Comparison of ENCODE assay signal across 17 cellular contexts in genomic region chr7:112987171-112987570, GRCh38.
A peak's percentile ranks its signal among the peaks of the same experiment; 100 is the strongest.
DNase-seq lines count a peak whose midpoint lies in the region; ATAC-seq and TF ChIP-seq lines count a peak whose summit lies in the region.
"Had no signal": no experiment of that assay in that cellular context is flagged by ENCODE, and none has a peak within 500 bp of the region (broad histone marks: within the 10 kb centered on the region; RNA-seq: fewer than 3 reads in every experiment).

No MANE protein-coding gene starts in this region.

- H3K9me3 Mint-ChIP-seq in WTC11: no peaks in the 10 kb centered on the region
- H3K9me3 Mint-ChIP-seq: GM23338 had no signal

- peak overlapping the region; percentile 83; the same call in 1 of the 2 replicates for H3K27ac Mint-ChIP-seq in WTC11
- H3K27ac Mint-ChIP-seq: CD14-positive monocyte, GM23338 had no signal

- H3K4me1 Mint-ChIP-seq in WTC11: peaks cover 22% of the 10 kb centered on the region
- H3K4me1 Mint-ChIP-seq: CD14-positive monocyte had no signal

- CTCF ChIA-PET in WTC11 (lab: Charles Lee): interaction anchor here (1.1 kb wide), 1 partner anchor 118 kb away, joined by 4 read pairs; no protein-coding TSS in a partner anchor

- no peak overlapping the region for H3K4me3 ChIP-seq in right atrium auricular region
- H3K4me3 ChIP-seq: GM23338 had no signal

- peaks cover 15% of the 10 kb centered on the region for H3K36me3 ChIP-seq in right atrium auricular region

- H3K27ac ChIP-seq in right atrium auricular region: peak overlapping the region; percentile 7 to 90
- H3K27ac ChIP-seq: RWPE1 had no signal

- ATAC-seq in Right ventricle myocardium inferior (no peak), WTC11 (no peak)
- ATAC-seq: GM23338, PC-3 had no signal

- no peak for DNase-seq in right atrium auricular region (ENCODE audit: low spot score)
- DNase-seq in Right ventricle myocardium inferior (ENCODE audit: missing footprints): no peak
- DNase-seq in WTC11 (ENCODE audit: low spot score): no peak
- peak; percentile 21 for DNase-seq in myocyte (ENCODE audit: low read depth)
- DNase-seq in NCI-H1436 treated with DMSO at 0.1 percent for 48 hours (lab: John Stamatoyannopoulos, UW): no peak
- DNase-seq in activated T-cell treated with anti-CD3 and anti-CD28 coated beads for 4 hours: no peak
- DNase-seq in NCI-H226: no peak
- no peak for DNase-seq in SKM-1 (lab: John Stamatoyannopoulos, UW; ENCODE audit: unreplicated experiment)
- DNase-seq: COR-L47, Karpas-422, NCI-H187 treated with DMSO at 0.1 percent for 48 hours, NCI-H446 treated with DMSO at 0.1 percent for 48 hours, NCI-H774, PC-3 had no signal

- H3K36me3 Mint-ChIP-seq in WTC11: no peaks in the 10 kb centered on the region
- H3K36me3 Mint-ChIP-seq: CD14-positive monocyte had no signal

- no peaks in the 10 kb centered on the region for H3K9me3 ChIP-seq in right atrium auricular region

- intact Hi-C loops in Right ventricle myocardium inferior (cut with DNase I): no loop called here

- H3K27me3 ChIP-seq in right atrium auricular region: no peaks in the 10 kb centered on the region

- H3K27me3 Mint-ChIP-seq in WTC11 (ENCODE audit: low read depth): no peaks in the 10 kb centered on the region

- no peak overlapping the region for H3K4me3 Mint-ChIP-seq in WTC11
- H3K4me3 Mint-ChIP-seq: CD14-positive monocyte, GM23338 had no signal

- TF ChIP-seq CTCF in right atrium auricular region (IDR thresholded peaks at IDR 0.05) (no peak), WTC11 (IDR thresholded peaks at IDR 0.05) (no peak)

- POLR2A ChIA-PET in WTC11 (lab: Charles Lee): no interaction called here

- peaks cover 0 to 19% of the 10 kb centered on the region in 2 donors for H3K4me1 ChIP-seq in right atrium auricular region

TF ChIP-seq in WTC11, 78 proteins besides CTCF, POLR2A, EP300 and RAD21:
- TF ChIP-seq GTF2I (CRISPR knock-in tag; conservative IDR thresholded peaks at IDR 0.05) (no peak), FOXK1 (CRISPR knock-in tag; IDR thresholded peaks at IDR 0.05) (no peak), CREM (CRISPR knock-in tag; IDR thresholded peaks at IDR 0.05) (no peak), GABPB1 (CRISPR knock-in tag; IDR thresholded peaks at IDR 0.05) (no peak), CDX4 (CRISPR knock-in tag; IDR thresholded peaks at IDR 0.05; ENCODE audit: borderline replicate concordance) (no peak), NFYB (CRISPR knock-in tag; conservative IDR thresholded peaks at IDR 0.05; ENCODE audit: low read depth) (no peak), NR1H2 (CRISPR knock-in tag; IDR thresholded peaks at IDR 0.05) (no peak)
- TF ChIP-seq, protein P1, sequence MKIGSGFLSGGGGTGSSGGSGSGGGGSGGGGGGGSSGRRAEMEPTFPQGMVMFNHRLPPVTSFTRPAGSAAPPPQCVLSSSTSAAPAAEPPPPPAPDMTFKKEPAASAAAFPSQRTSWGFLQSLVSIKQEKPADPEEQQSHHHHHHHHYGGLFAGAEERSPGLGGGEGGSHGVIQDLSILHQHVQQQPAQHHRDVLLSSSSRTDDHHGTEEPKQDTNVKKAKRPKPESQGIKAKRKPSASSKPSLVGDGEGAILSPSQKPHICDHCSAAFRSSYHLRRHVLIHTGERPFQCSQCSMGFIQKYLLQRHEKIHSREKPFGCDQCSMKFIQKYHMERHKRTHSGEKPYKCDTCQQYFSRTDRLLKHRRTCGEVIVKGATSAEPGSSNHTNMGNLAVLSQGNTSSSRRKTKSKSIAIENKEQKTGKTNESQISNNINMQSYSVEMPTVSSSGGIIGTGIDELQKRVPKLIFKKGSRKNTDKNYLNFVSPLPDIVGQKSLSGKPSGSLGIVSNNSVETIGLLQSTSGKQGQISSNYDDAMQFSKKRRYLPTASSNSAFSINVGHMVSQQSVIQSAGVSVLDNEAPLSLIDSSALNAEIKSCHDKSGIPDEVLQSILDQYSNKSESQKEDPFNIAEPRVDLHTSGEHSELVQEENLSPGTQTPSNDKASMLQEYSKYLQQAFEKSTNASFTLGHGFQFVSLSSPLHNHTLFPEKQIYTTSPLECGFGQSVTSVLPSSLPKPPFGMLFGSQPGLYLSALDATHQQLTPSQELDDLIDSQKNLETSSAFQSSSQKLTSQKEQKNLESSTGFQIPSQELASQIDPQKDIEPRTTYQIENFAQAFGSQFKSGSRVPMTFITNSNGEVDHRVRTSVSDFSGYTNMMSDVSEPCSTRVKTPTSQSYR (CRISPR knock-in tag; IDR thresholded peaks at IDR 0.05): no peak
- TF ChIP-seq, protein P2, sequence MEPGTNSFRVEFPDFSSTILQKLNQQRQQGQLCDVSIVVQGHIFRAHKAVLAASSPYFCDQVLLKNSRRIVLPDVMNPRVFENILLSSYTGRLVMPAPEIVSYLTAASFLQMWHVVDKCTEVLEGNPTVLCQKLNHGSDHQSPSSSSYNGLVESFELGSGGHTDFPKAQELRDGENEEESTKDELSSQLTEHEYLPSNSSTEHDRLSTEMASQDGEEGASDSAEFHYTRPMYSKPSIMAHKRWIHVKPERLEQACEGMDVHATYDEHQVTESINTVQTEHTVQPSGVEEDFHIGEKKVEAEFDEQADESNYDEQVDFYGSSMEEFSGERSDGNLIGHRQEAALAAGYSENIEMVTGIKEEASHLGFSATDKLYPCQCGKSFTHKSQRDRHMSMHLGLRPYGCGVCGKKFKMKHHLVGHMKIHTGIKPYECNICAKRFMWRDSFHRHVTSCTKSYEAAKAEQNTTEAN (CRISPR knock-in tag; IDR thresholded peaks at IDR 0.05): no peak
- TF ChIP-seq, protein P3, sequence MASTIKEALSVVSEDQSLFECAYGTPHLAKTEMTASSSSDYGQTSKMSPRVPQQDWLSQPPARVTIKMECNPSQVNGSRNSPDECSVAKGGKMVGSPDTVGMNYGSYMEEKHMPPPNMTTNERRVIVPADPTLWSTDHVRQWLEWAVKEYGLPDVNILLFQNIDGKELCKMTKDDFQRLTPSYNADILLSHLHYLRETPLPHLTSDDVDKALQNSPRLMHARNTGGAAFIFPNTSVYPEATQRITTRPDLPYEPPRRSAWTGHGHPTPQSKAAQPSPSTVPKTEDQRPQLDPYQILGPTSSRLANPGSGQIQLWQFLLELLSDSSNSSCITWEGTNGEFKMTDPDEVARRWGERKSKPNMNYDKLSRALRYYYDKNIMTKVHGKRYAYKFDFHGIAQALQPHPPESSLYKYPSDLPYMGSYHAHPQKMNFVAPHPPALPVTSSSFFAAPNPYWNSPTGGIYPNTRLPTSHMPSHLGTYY (CRISPR knock-in tag; IDR thresholded peaks at IDR 0.05): no peak
